In the genomic region with DNA sequence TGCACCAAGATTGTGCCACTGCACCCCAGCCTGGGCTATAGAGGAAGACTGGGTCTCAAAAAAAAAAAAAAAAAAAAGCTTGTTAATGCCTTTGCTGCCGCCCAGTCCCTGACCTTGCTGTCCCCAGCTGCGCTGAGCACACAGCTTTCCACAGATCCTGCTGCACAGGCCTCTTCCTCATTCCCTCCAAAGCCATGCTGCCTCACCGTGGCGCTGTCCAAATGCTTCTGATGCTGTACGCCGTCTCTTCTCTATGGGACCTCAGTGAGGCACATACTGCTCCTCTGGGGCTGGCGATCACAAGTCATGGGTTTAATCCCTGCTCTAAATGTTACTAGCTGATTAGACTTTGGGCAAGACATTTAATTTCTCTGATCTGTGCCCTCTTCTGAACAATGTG, we compare ENCODE assay signal across 1 cellular context.
TF ChIP-seq lines count a peak whose summit lies in the region.

No MANE protein-coding gene starts in this region.

TF ChIP-seq in IMR-90, 13 proteins besides CTCF, POLR2A, EP300 and RAD21 (continued from another document):
- TF ChIP-seq ELK1 (IDR thresholded peaks at IDR 0.05; ENCODE audit: borderline replicate concordance, low read depth, low read length), result no peak
- TF ChIP-seq USF2 (IDR thresholded peaks at IDR 0.05; ENCODE audit: low read depth, low read length), result no peak
- no peak for TF ChIP-seq FOS (IDR thresholded peaks at IDR 0.05; ENCODE audit: low read depth, low read length)
- no peak for TF ChIP-seq BHLHE40 (IDR thresholded peaks at IDR 0.05; ENCODE audit: low read depth, low read length)
- no peak for TF ChIP-seq MXI1 (IDR thresholded peaks at IDR 0.05; ENCODE audit: borderline replicate concordance, low read depth, low read length)
- TF ChIP-seq CEBPB (IDR thresholded peaks at IDR 0.05; ENCODE audit: low read depth, low read length), result no peak
